Comparison of ENCODE assay signal across 9 cellular contexts in the genomic region with DNA sequence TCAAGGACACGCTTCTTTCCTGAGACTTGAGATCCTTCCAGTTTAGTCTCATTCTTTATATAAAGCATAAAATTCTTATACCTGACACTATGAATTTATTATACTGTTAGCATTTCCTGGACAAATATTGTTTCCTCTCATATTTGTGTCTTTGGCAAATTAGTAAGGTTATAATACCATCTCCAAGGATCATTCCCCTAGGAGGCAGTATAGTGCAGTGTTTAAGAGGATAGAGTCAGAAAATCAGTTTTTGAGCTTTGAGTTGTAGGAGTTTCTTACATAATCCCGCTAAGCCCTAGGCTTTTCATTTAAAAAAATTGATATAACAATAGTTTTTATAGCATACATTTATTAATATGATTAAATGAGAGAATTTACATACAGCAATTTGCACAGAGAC.
DNase-seq lines count a peak whose midpoint lies in the region; ATAC-seq and TF ChIP-seq lines count a peak whose summit lies in the region.
"Had no signal": no experiment of that assay in that cellular context is flagged by ENCODE, and none has a peak within 500 bp of the region (broad histone marks: within the 10 kb centered on the region; RNA-seq: fewer than 3 reads in every experiment).

No MANE protein-coding gene starts in this region.

- no peak overlapping the region for H3K27ac ChIP-seq in lower lobe of right lung

- peak; percentile 66 for DNase-seq in DMS53 (lab: John Stamatoyannopoulos, UW)
- DNase-seq in astrocyte of the cerebellum (ENCODE audit: low read depth) = peak; percentile 20
- no peak for DNase-seq in lower lobe of right lung
- no peak for DNase-seq in cerebellar nuclear complex (lab: John Stamatoyannopoulos, UW)
- DNase-seq in mesenteric fat pad (ENCODE audit: low spot score) = no peak
- DNase-seq in NCI-H187 treated with DMSO at 0.1 percent for 48 hours (lab: John Stamatoyannopoulos, UW) = no peak
- DNase-seq: effector memory CD8-positive, alpha-beta T cell had no signal

- in situ Hi-C loops in astrocyte of the cerebellum (cut with HindIII; ENCODE audit: low sequenced_read_pairs) = no loop called here

- ATAC-seq in lower lobe of right lung = peak; percentile 43 to 45
- no peak for ATAC-seq in GM19397 (IDR thresholded peaks at IDR 0.05; ENCODE audit: unreplicated experiment)
- ATAC-seq: effector memory CD8-positive, alpha-beta T cell had no signal

- no peak overlapping the region for H3K4me3 ChIP-seq in astrocyte of the cerebellum (ENCODE audit: low read depth, low read length)
- no peak overlapping the region for H3K4me3 ChIP-seq in lower lobe of right lung

- no peaks in the 10 kb centered on the region for H3K4me1 ChIP-seq in lower lobe of right lung

- peak; percentile 53 for TF ChIP-seq CTCF in LNCAP (IDR thresholded peaks at IDR 0.05)
- TF ChIP-seq CTCF in astrocyte of the cerebellum (IDR thresholded peaks at IDR 0.05; ENCODE audit: low read depth, low read length, missing control alignments) = no peak
- TF ChIP-seq CTCF in lower lobe of right lung (IDR thresholded peaks at IDR 0.05) = peak; percentile 30

- H3K36me3 ChIP-seq in lower lobe of right lung = no peaks in the 10 kb centered on the region

- no peaks in the 10 kb centered on the region for H3K27me3 ChIP-seq in lower lobe of right lung (ENCODE audit: low read depth)

- H3K9me3 ChIP-seq in lower lobe of right lung = no peaks in the 10 kb centered on the region

- intact Hi-C loops in lower lobe of right lung (cut with DNase I) = no loop called here

Comparison
In these comparisons a context has a peak if more than half of its experiments do, and no peak if none do; other contexts are left out.
1. DNase-seq: peak in DMS53 (single experiment) and astrocyte of the cerebellum (single experiment); none in lower lobe of right lung (single experiment), cerebellar nuclear complex (0 of 2), mesenteric fat pad (single experiment) and NCI-H187 treated with DMSO at 0.1 percent for 48 hours (single experiment).